ENCODE assay signal across 17 cellular contexts in genomic region chr12:101923049-101923718, GRCh38.
"Had no signal": no experiment of that assay in that cellular context is flagged by ENCODE, and none has a peak within 500 bp of the region (broad histone marks: within the 10 kb centered on the region; RNA-seq: fewer than 3 reads in every experiment).

No MANE protein-coding gene starts in this region.

- ATAC-seq: activated naive CD4-positive, alpha-beta T cell treated with anti-CD3 and anti-CD28 coated beads, Interleukin-2, amount 50 U/mL, for 72 hours; natural killer cell; psoas muscle; right cardiac atrium had no signal

- DNase-seq: activated CD4-positive, alpha-beta T cell treated with anti-CD3 and anti-CD28 coated beads for 1 hour; activated CD4-positive, alpha-beta T cell treated with anti-CD3 and anti-CD28 coated beads, Interleukin-2, amount 50 U/mL, for 4 hours; activated gamma-delta T cell; effector CD8-positive, alpha-beta T cell; esophagus squamous epithelium; natural killer cell; ovary; psoas muscle; right cardiac atrium; stimulated activated CD4-positive, alpha-beta T cell treated with anti-CD3 and anti-CD28 coated beads, Interleukin-4, amount 100 ng/mL, for 1 hour; T-helper 2 cell; testis had no signal

- H3K36me3 ChIP-seq: ovary had no signal

- H3K9me3 ChIP-seq: esophagus squamous epithelium, ovary, psoas muscle, testis had no signal

- H2AFZ ChIP-seq: hepatocyte had no signal

- H3K27ac ChIP-seq: esophagus squamous epithelium, hepatocyte, ovary, psoas muscle, testis, VCaP had no signal

- FAIRE-seq: bronchial epithelial cell had no signal

- H3K27me3 ChIP-seq: esophagus squamous epithelium, hepatocyte, ovary, testis had no signal

- H3K79me2 ChIP-seq: hepatocyte had no signal

- H3K4me1 ChIP-seq: esophagus squamous epithelium, psoas muscle, testis had no signal

- H3K4me3 ChIP-seq: esophagus squamous epithelium, hepatocyte, ovary, psoas muscle, smooth muscle cell, testis had no signal

- H3K4me2 ChIP-seq: hepatocyte, smooth muscle cell had no signal
